1 cellular context compared by ENCODE assay signal in genomic region chr4:48906283-48907173, GRCh38.
TF ChIP-seq lines count a peak whose summit lies in the region.

Gene OCIAD2, minus strand, starts transcription at chr4:48906774. Its CDS starts 2,225 bp downstream, at chr4:48904549.

TF ChIP-seq in SK-N-SH, 30 proteins besides CTCF, POLR2A, EP300 and RAD21 (continued from another document):
- TF ChIP-seq MAX (IDR thresholded peaks at IDR 0.05; ENCODE audit: low read depth) (peak; percentile 65; the same call in 1 of the 2 replicates), ELF1 (IDR thresholded peaks at IDR 0.05) (peak; percentile 40; the same call in 1 of the 2 replicates)
